In the genomic region with DNA sequence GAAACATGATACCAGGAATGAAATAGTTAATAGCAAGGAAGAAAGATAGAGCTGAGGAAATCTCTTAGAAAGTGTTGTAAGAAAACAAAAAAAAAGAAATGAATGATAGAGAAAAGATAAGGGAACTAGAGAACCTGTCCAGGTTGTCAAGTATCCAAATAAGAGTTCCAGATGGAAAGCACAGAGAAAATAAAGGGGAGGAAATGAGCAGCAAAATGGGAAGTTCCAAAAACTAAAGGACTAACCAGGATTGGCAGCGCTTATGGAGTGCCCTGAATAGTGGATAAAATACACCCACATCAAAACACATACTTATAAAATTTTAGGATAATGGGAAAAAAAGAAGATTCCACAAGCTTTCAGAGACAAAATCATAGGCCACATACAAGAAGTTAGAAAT, we compare ENCODE assay signal across 35 cellular contexts. TPM values are rescaled to one million over a fixed set of nuclear protein-coding genes. Genes with fewer than 3 reads are reported as not detected.
"Had no signal": no experiment of that assay in that cellular context is flagged by ENCODE, and none has a peak within 500 bp of the region (broad histone marks: within the 10 kb centered on the region; RNA-seq: fewer than 3 reads in every experiment).

No MANE protein-coding gene starts in this region.

- H3K27ac Mint-ChIP-seq: activated CD4-positive, alpha-beta memory T cell treated with anti-CD3 and anti-CD28 coated beads, Interleukin-2, amount 10 ng/mL, durations not matched to agents 7 days and 5 days; activated CD8-positive, alpha-beta memory T cell treated with anti-CD3 and anti-CD28 coated beads, Interleukin-2, amount 10 ng/mL, durations not matched to agents 7 days and 5 days; activated naive CD8-positive, alpha-beta T cell treated with anti-CD3 and anti-CD28 coated beads for 36 hours; activated T-cell treated with anti-CD3 and anti-CD28 coated beads, Interleukin-2, amount 50 U/mL, for 72 hours; activated T-helper 17 cell treated with anti-CD3 and anti-CD28 coated beads, Interleukin-2, amount 50 U/mL, for 72 hours had no signal

- H3K9me3 Mint-ChIP-seq: activated CD4-positive, alpha-beta memory T cell treated with anti-CD3 and anti-CD28 coated beads, Interleukin-2, amount 10 ng/mL, durations not matched to agents 7 days and 5 days; activated naive CD8-positive, alpha-beta T cell treated with anti-CD3 and anti-CD28 coated beads for 36 hours; activated T-cell treated with anti-CD3 and anti-CD28 coated beads, Interleukin-2, amount 50 U/mL, for 72 hours; activated T-helper 17 cell treated with anti-CD3 and anti-CD28 coated beads, Interleukin-2, amount 50 U/mL, for 72 hours had no signal

- H3K9ac ChIP-seq: KMS-11 had no signal

- DNase-seq: activated CD4-positive, alpha-beta memory T cell treated with anti-CD3 and anti-CD28 coated beads, Interleukin-2, amount 10 ng/mL, durations not matched to agents 7 days and 5 days; activated CD4-positive, alpha-beta T cell treated with anti-CD3 and anti-CD28 coated beads for 1 hour; activated CD4-positive, alpha-beta T cell treated with anti-CD3 and anti-CD28 coated beads for 48 hours; activated CD4-positive, CD25-positive, alpha-beta regulatory T cell; activated CD8-positive, alpha-beta memory T cell treated with anti-CD3 and anti-CD28 coated beads for 24 hours; activated CD8-positive, alpha-beta memory T cell treated with anti-CD3 and anti-CD28 coated beads, Interleukin-2, amount 10 ng/mL, durations not matched to agents 7 days and 5 days; activated effector memory CD4-positive, alpha-beta T cell treated with anti-CD3 and anti-CD28 coated beads, Interleukin-2, amount 50 U/mL, for 16 hours; activated naive CD4-positive, alpha-beta T cell; activated naive CD4-positive, alpha-beta T cell treated with anti-CD3 and anti-CD28 coated beads, Interleukin-2, amount 50 U/mL, for 16 hours; activated naive CD8-positive, alpha-beta T cell treated with anti-CD3 and anti-CD28 coated beads for 36 hours; activated T-cell treated with anti-CD3 and anti-CD28 coated beads, Interleukin-2, amount 50 U/mL, for 1 hour; activated T-cell treated with anti-CD3 and anti-CD28 coated beads, Interleukin-2, amount 50 U/mL, for 72 hours; amniotic stem cell; aorta; brain microvascular endothelial cell; NCI-H1092 treated with DMSO at 0.1 percent for 48 hours; NCI-H146; NCI-H187; NCI-H2081; NCI-H2171 treated with DMSO at 0.1 percent for 48 hours; NCI-H2227 treated with DMSO at 0.1 percent for 48 hours; NCI-H446; NCI-H510A treated with DMSO at 0.1 percent for 48 hours; NCI-H526 treated with DMSO at 0.1 percent for 48 hours; NCI-H82; Peyer's patch; RPMI8226; SHP77; SJCRH30; T1000; WERI-Rb-1 had no signal

- H3K9me3 ChIP-seq: Peyer's patch, SJCRH30 had no signal

- H3K27me3 ChIP-seq: brain microvascular endothelial cell, Peyer's patch, SJCRH30 had no signal

- H3K4me3 Mint-ChIP-seq: activated CD4-positive, alpha-beta memory T cell treated with anti-CD3 and anti-CD28 coated beads, Interleukin-2, amount 10 ng/mL, durations not matched to agents 7 days and 5 days; activated CD8-positive, alpha-beta memory T cell treated with anti-CD3 and anti-CD28 coated beads, Interleukin-2, amount 10 ng/mL, durations not matched to agents 7 days and 5 days; activated naive CD8-positive, alpha-beta T cell treated with anti-CD3 and anti-CD28 coated beads for 36 hours; activated T-cell treated with anti-CD3 and anti-CD28 coated beads, Interleukin-2, amount 50 U/mL, for 72 hours; activated T-helper 17 cell treated with anti-CD3 and anti-CD28 coated beads, Interleukin-2, amount 50 U/mL, for 72 hours had no signal

- H3K36me3 ChIP-seq: Peyer's patch, WERI-Rb-1 had no signal

- H3K4me1 ChIP-seq: Peyer's patch, SJCRH30 had no signal

- H3K4me2 ChIP-seq: KMS-11 had no signal

- H3K4me1 Mint-ChIP-seq: activated CD4-positive, alpha-beta memory T cell treated with anti-CD3 and anti-CD28 coated beads, Interleukin-2, amount 10 ng/mL, durations not matched to agents 7 days and 5 days; activated CD8-positive, alpha-beta memory T cell treated with anti-CD3 and anti-CD28 coated beads, Interleukin-2, amount 10 ng/mL, durations not matched to agents 7 days and 5 days; activated naive CD8-positive, alpha-beta T cell treated with anti-CD3 and anti-CD28 coated beads for 36 hours; activated T-helper 17 cell treated with anti-CD3 and anti-CD28 coated beads, Interleukin-2, amount 50 U/mL, for 72 hours had no signal

- ATAC-seq: activated CD8-positive, alpha-beta memory T cell treated with anti-CD3 and anti-CD28 coated beads, Interleukin-2, amount 10 ng/mL, durations not matched to agents 7 days and 5 days; activated T-cell treated with anti-CD3 and anti-CD28 coated beads, Interleukin-2, amount 50 U/mL, for 72 hours; activated T-helper 17 cell treated with anti-CD3 and anti-CD28 coated beads, Interleukin-2, amount 50 U/mL, for 72 hours had no signal

- H3K4me3 ChIP-seq: Peyer's patch, SJCRH30, SK-N-MC had no signal

- H3K27ac ChIP-seq: brain microvascular endothelial cell, KMS-11, Peyer's patch, SJCRH30, SK-N-MC, WERI-Rb-1 had no signal

- H3K36me3 Mint-ChIP-seq: activated CD8-positive, alpha-beta memory T cell treated with anti-CD3 and anti-CD28 coated beads, Interleukin-2, amount 10 ng/mL, durations not matched to agents 7 days and 5 days; activated naive CD8-positive, alpha-beta T cell treated with anti-CD3 and anti-CD28 coated beads for 36 hours had no signal

RNA-seq across cellular contexts. Expression of gene ARHGAP29, which starts 55.2 kb away (rescaled TPM):
- total RNA-seq: activated CD8-positive, alpha-beta memory T cell treated with anti-CD3 and anti-CD28 coated beads, Interleukin-2, amount 10 ng/mL, durations not matched to agents 7 days and 5 days; activated naive CD8-positive, alpha-beta T cell treated with anti-CD3 and anti-CD28 coated beads for 36 hours; activated T-helper 17 cell treated with anti-CD3 and anti-CD28 coated beads, Interleukin-2, amount 50 U/mL, for 72 hours; T-helper 2 cell treated with Interferon-gamma antibody and Interleukin-4, amounts not matched to agents 100 ng/mL and 5 ng/mL, for 36 hours had no signal
